8 cellular contexts compared by ENCODE assay signal in the genomic region with DNA sequence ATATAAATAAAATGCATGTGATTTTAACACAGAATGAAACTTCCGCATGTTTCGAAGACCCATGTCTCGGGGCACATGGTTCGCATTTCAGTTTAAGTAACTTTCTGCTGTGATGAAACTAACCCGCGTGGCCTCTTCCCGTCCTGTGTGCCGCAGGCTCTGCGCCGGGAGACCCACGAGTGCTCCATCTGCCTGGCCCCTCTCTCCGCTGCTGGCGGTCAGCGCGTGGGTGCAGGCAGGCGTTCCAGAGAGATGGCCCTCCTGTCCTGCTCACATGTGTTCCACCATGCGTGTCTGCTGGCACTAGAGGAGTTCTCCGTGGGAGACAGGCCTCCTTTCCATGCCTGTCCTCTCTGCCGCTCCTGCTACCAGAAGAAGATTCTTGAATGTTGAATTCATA.
"Had no signal": no experiment of that assay in that cellular context is flagged by ENCODE, and none has a peak within 500 bp of the region (broad histone marks: within the 10 kb centered on the region; RNA-seq: fewer than 3 reads in every experiment).

No MANE protein-coding gene starts in this region.

- H3K27ac Mint-ChIP-seq: HFFc6 had no signal

- H3K4me3 Mint-ChIP-seq: HFFc6 had no signal

- ATAC-seq: HCT116, K562 had no signal

- H3K9me3 Mint-ChIP-seq: HFFc6 had no signal

- H3K4me3 ChIP-seq: GM23248, HAP-1, K562 had no signal

- H2AFZ ChIP-seq: GM23248 had no signal

- H3K4me1 ChIP-seq: HAP-1 had no signal

- H3K27ac ChIP-seq: GM23248 had no signal

- H3K9ac ChIP-seq: GM23248 had no signal

- H3K9me3 ChIP-seq: HAP-1 had no signal

- DNase-seq: GM23248, GOT3, HFFc6, IMR-90, KG1 had no signal
